ENCODE assay signal across 1 cellular context in the genomic region with DNA sequence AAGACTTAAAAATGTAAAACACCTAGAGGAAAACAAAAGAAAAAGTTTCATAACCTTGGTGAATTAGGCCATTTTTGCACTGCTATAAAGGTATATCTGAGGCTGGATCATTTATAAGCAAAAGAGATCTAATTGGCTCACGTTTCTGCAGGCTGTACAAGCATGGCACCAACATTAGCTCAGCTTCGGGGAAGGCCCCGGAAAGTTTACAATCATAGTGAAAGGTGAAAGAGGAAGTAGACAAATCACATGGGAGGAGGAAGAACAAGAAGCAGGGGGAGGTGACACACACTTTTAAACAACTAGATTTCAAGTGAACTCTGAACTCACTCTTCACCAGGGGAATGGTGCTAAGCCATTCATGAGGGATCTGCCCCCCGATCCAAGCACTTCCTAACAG.
TF ChIP-seq lines count a peak whose summit lies in the region.

No MANE protein-coding gene starts in this region.

TF ChIP-seq in H1, 55 proteins besides CTCF, POLR2A, EP300 and RAD21 (continued from another document):
- TF ChIP-seq, protein P1, sequence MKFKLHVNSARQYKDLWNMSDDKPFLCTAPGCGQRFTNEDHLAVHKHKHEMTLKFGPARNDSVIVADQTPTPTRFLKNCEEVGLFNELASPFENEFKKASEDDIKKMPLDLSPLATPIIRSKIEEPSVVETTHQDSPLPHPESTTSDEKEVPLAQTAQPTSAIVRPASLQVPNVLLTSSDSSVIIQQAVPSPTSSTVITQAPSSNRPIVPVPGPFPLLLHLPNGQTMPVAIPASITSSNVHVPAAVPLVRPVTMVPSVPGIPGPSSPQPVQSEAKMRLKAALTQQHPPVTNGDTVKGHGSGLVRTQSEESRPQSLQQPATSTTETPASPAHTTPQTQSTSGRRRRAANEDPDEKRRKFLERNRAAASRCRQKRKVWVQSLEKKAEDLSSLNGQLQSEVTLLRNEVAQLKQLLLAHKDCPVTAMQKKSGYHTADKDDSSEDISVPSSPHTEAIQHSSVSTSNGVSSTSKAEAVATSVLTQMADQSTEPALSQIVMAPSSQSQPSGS (IDR thresholded peaks at IDR 0.05; ENCODE audit: low read length) = no peak
- TF ChIP-seq CREB1 (IDR thresholded peaks at IDR 0.05) (no peak), FOSL1 (IDR thresholded peaks at IDR 0.05; ENCODE audit: insufficient read depth, low read depth, low read length) (no peak), SUZ12 (IDR thresholded peaks at IDR 0.05; ENCODE audit: low read length) (no peak), GABPA (IDR thresholded peaks at IDR 0.05; ENCODE audit: borderline replicate concordance, insufficient read depth, low read length) (no peak)
TF ChIP-seq in H1: peak in this region for 0.
